ENCODE assay signal across 8 cellular contexts in genomic region chr9:33623658-33624586, GRCh38.
DNase-seq lines count a peak whose midpoint lies in the region; ATAC-seq lines count a peak whose summit lies in the region.

No MANE protein-coding gene starts in this region.

- H3K9me3 Mint-ChIP-seq in activated CD4-positive, alpha-beta memory T cell treated with anti-CD3 and anti-CD28 coated beads for 36 hours: no peaks in the 10 kb centered on the region
- peaks cover 1% of the 10 kb centered on the region for H3K9me3 Mint-ChIP-seq in memory B cell

- H3K27ac Mint-ChIP-seq in activated CD4-positive, alpha-beta memory T cell treated with anti-CD3 and anti-CD28 coated beads for 36 hours: no peak overlapping the region
- H3K27ac Mint-ChIP-seq in memory B cell: no peak overlapping the region

- peaks cover 20% of the 10 kb centered on the region for H3K27me3 Mint-ChIP-seq in activated CD4-positive, alpha-beta memory T cell treated with anti-CD3 and anti-CD28 coated beads for 36 hours
- H3K27me3 Mint-ChIP-seq in memory B cell: peaks cover 17% of the 10 kb centered on the region

- POLR2A ChIA-PET in activated CD4-positive, alpha-beta memory T cell treated with anti-CD3 and anti-CD28 coated beads for 36 hours (lab: Charles Lee): no interaction called here

- intact Hi-C loops in activated CD4-positive, alpha-beta memory T cell treated with anti-CD3 and anti-CD28 coated beads for 36 hours (cut with micrococcal nuclease): loop anchor here (1.0 kb wide), 1 partner anchor 98 kb away; no protein-coding TSS in a partner anchor

- H3K4me3 Mint-ChIP-seq in activated CD4-positive, alpha-beta memory T cell treated with anti-CD3 and anti-CD28 coated beads for 36 hours: no peak overlapping the region
- H3K4me3 Mint-ChIP-seq in memory B cell: no peak overlapping the region

- DNase-seq in NK-92 treated with Interleukin-12 subunit alpha and Interleukin-12 subunit beta, amount 100 ng/mL, for 24 hours (lab: John Stamatoyannopoulos, UW): peak; percentile 45
- DNase-seq in NK-92 (lab: John Stamatoyannopoulos, UW; ENCODE audit: unreplicated experiment) (no peak), NCI-H748 (lab: John Stamatoyannopoulos, UW; ENCODE audit: unreplicated experiment) (peak; percentile 90), memory B cell (ENCODE audit: low spot score in 2 of 2) (peak; percentile 64 to 77)
- peak; percentile 78 for DNase-seq in activated CD4-positive, alpha-beta memory T cell treated with anti-CD3 and anti-CD28 coated beads for 36 hours
- DNase-seq in effector CD8-positive, alpha-beta T cell (lab: John Stamatoyannopoulos, UW): peak; percentile 43
- DNase-seq in stimulated activated CD8-positive, alpha-beta memory T cell treated with anti-CD3 and anti-CD28 coated beads, Interleukin-2, amount 100 ng/mL, for 1 hour (ENCODE audit: low read depth in 2 of 2): peak; percentile 31 to 42

- peak; percentile 74 for ATAC-seq in HG03432 (IDR thresholded peaks at IDR 0.05; ENCODE audit: unreplicated experiment)
- ATAC-seq in memory B cell (ENCODE audit: low read depth): peak; percentile 97

- H3K4me1 Mint-ChIP-seq in activated CD4-positive, alpha-beta memory T cell treated with anti-CD3 and anti-CD28 coated beads for 36 hours (ENCODE audit: low read depth): peaks cover 12% of the 10 kb centered on the region
- H3K4me1 Mint-ChIP-seq in memory B cell: peaks cover 4% of the 10 kb centered on the region

- no peaks in the 10 kb centered on the region for H3K36me3 Mint-ChIP-seq in activated CD4-positive, alpha-beta memory T cell treated with anti-CD3 and anti-CD28 coated beads for 36 hours
- H3K36me3 Mint-ChIP-seq in memory B cell: no peaks in the 10 kb centered on the region

- CTCF ChIA-PET in activated CD4-positive, alpha-beta memory T cell treated with anti-CD3 and anti-CD28 coated beads for 36 hours (lab: Charles Lee): interaction anchor here (0.6 to 16.2 kb wide), 36 partner anchors 8 to 628 kb away, joined by 3 to 404 read pairs (median 5); partner anchors contain the start of genes ANKRD18B and NOL6
